12 cellular contexts compared by ENCODE assay signal in genomic region chr15:101773496-101774100, GRCh38. TPM values are rescaled to one million over a fixed set of nuclear protein-coding genes. Genes with fewer than 3 reads are reported as not detected.
DNase-seq lines count a peak whose midpoint lies in the region; ATAC-seq and TF ChIP-seq lines count a peak whose summit lies in the region.
"Had no signal": no experiment of that assay in that cellular context is flagged by ENCODE, and none has a peak within 500 bp of the region (broad histone marks: within the 10 kb centered on the region; RNA-seq: fewer than 3 reads in every experiment).

No MANE protein-coding gene starts in this region.

- no peaks in the 10 kb centered on the region for H3K9me3 ChIP-seq in lower lobe of right lung
- H3K9me3 ChIP-seq in tibial nerve, result no peaks in the 10 kb centered on the region
- H3K9me3 ChIP-seq: ascending aorta, MG63 had no signal

- H3K36me3 ChIP-seq in lower lobe of right lung (no peaks in the 10 kb centered on the region), tibial nerve (peaks cover 0 to 16% (median 0%) of the 10 kb centered on the region in 3 donors)
- H3K36me3 ChIP-seq: ascending aorta, MG63 had no signal

- ATAC-seq in lower lobe of right lung (no peak), HG02852 (IDR thresholded peaks at IDR 0.05; ENCODE audit: unreplicated experiment) (no peak)

- peak; percentile 9 for TF ChIP-seq CTCF in lower lobe of right lung (IDR thresholded peaks at IDR 0.05)
- TF ChIP-seq CTCF in tibial nerve (IDR thresholded peaks at IDR 0.05), result no peak

- H3K4me1 ChIP-seq in lower lobe of right lung, result no peaks in the 10 kb centered on the region
- no peaks in the 10 kb centered on the region for H3K4me1 ChIP-seq in tibial nerve
- H3K4me1 ChIP-seq: ascending aorta had no signal

- TF ChIP-seq POLR2A in tibial nerve (IDR thresholded peaks at IDR 0.05), result no peak

- H3K27ac ChIP-seq in lower lobe of right lung (no peak overlapping the region), tibial nerve (no peak overlapping the region)
- H3K27ac ChIP-seq: ascending aorta had no signal

- DNase-seq in activated CD4-positive, alpha-beta T cell treated with anti-CD3 and anti-CD28 coated beads for 48 hours, result peak; percentile 15
- DNase-seq in activated CD4-positive, alpha-beta T cell treated with anti-CD3 and anti-CD28 coated beads for 4 hours, result no peak
- DNase-seq in HT-29 (ENCODE audit: low spot score) (peak; percentile 60), SW480 (ENCODE audit: low spot score) (peak; percentile 7), lower lobe of right lung (no peak), ecto neural progenitor cell (ENCODE audit: low spot score) (no peak), tibial nerve (ENCODE audit: low spot score in 2 of 2) (no peak)
- DNase-seq: AML-193, MG63 had no signal

- TF ChIP-seq EP300 in tibial nerve (IDR thresholded peaks at IDR 0.05), result no peak

- 70 to 71% methylated on average over 5 to 6 of the region's 7 CpGs for WGBS in tibial nerve, 2 donors

- intact Hi-C loops in lower lobe of right lung (cut with DNase I), result no loop called here

- H3K27me3 ChIP-seq in lower lobe of right lung (ENCODE audit: low read depth), result no peaks in the 10 kb centered on the region
- H3K27me3 ChIP-seq in tibial nerve, result no peaks in the 10 kb centered on the region
- H3K27me3 ChIP-seq: ascending aorta, MG63 had no signal

- no peak overlapping the region for H3K4me3 ChIP-seq in lower lobe of right lung
- no peak overlapping the region for H3K4me3 ChIP-seq in tibial nerve
- H3K4me3 ChIP-seq: ascending aorta, MG63 had no signal

RNA-seq across cellular contexts. Expression of gene OR4F6, which starts 29.7 kb away (rescaled TPM):
- not detected in 2 replicates for total RNA-seq in HT-29 (2014; rRNA removed; shearing (Covaris generic))
- total RNA-seq in lower lobe of right lung (not detected), tibial nerve (not detected)
- total RNA-seq: ascending aorta, ureter had no signal

RNA-seq across cellular contexts. Expression of gene OR4F15, which starts 38.4 kb away (rescaled TPM):
- not detected in 2 replicates for total RNA-seq in HT-29 (2014; rRNA removed; shearing (Covaris generic))
- total RNA-seq in lower lobe of right lung (not detected), tibial nerve (not detected)
- total RNA-seq: ascending aorta, ureter had no signal

RNA-seq across cellular contexts. Expression of gene TARS3, which starts 49.3 kb away (rescaled TPM):
- total RNA-seq in HT-29 (2014; rRNA removed; shearing (Covaris generic)), result 5.7 and 5.8 TPM in 2 replicates
- 11.7 TPM for total RNA-seq in lower lobe of right lung
- 10 to 100 TPM; 33.9 to 43.7 (median 36.4) TPM for total RNA-seq in tibial nerve

Comparison
In these comparisons a context has a peak if more than half of its experiments do, and no peak if none do; other contexts are left out.
1. DNase-seq: peak in activated CD4-positive, alpha-beta T cell treated with anti-CD3 and anti-CD28 coated beads for 48 hours (single experiment), HT-29 (single experiment) and SW480 (single experiment); none in activated CD4-positive, alpha-beta T cell treated with anti-CD3 and anti-CD28 coated beads for 4 hours (0 of 2), lower lobe of right lung (single experiment), ecto neural progenitor cell (single experiment) and tibial nerve (0 of 2).